ENCODE assay signal across 23 cellular contexts in genomic region chr16:4655801-4656200, GRCh38.
"Had no signal": no experiment of that assay in that cellular context is flagged by ENCODE, and none has a peak within 500 bp of the region (broad histone marks: within the 10 kb centered on the region; RNA-seq: fewer than 3 reads in every experiment).

No MANE protein-coding gene starts in this region.

- H3K27me3 Mint-ChIP-seq: activated B cell treated with CpG ODN at 0.5 μM for 24 hours; activated CD4-positive, alpha-beta memory T cell treated with anti-CD3 and anti-CD28 coated beads for 36 hours; activated CD8-positive, alpha-beta memory T cell treated with anti-CD3 and anti-CD28 coated beads, Interleukin-2, amount 10 ng/mL, durations not matched to agents 7 days and 5 days; stimulated activated memory B cell treated with anti-CD40 and anti-IgM and Interleukin-4, amounts not matched to agents 10 μg/mL and 1 μg/mL and 100 μg/mL, for 72 hours had no signal

- H3K27ac ChIP-seq: ovary had no signal

- H3K9me3 Mint-ChIP-seq: activated B cell treated with CpG ODN at 0.5 μM for 24 hours; activated CD4-positive, alpha-beta memory T cell treated with anti-CD3 and anti-CD28 coated beads for 36 hours; activated naive CD4-positive, alpha-beta T cell treated with anti-CD3 and anti-CD28 coated beads, Interleukin-2, amount 50 U/mL, for 72 hours; brain; natural killer cell; stimulated activated memory B cell treated with anti-CD40 and anti-IgM and Interleukin-4, amounts not matched to agents 10 μg/mL and 1 μg/mL and 100 μg/mL, for 72 hours; T-helper 1 cell treated with Interleukin-12 subunit alpha and Interleukin-12 subunit beta and Interleukin-4 antibody, amounts not matched to agents 30 μg/mL and 1 μg/mL, for 36 hours had no signal

- H3K9me3 ChIP-seq: ovary had no signal

- H3K4me3 Mint-ChIP-seq: activated B cell treated with CpG ODN at 0.5 μM for 24 hours; activated CD4-positive, alpha-beta memory T cell treated with anti-CD3 and anti-CD28 coated beads for 36 hours; activated CD8-positive, alpha-beta memory T cell treated with anti-CD3 and anti-CD28 coated beads, Interleukin-2, amount 10 ng/mL, durations not matched to agents 7 days and 5 days; brain; natural killer cell; stimulated activated memory B cell treated with anti-CD40 and anti-IgM and Interleukin-4, amounts not matched to agents 10 μg/mL and 1 μg/mL and 100 μg/mL, for 72 hours; T-helper 1 cell treated with Interleukin-12 subunit alpha and Interleukin-12 subunit beta and Interleukin-4 antibody, amounts not matched to agents 30 μg/mL and 1 μg/mL, for 36 hours had no signal

- H3K4me3 ChIP-seq: ovary had no signal

- H3K36me3 Mint-ChIP-seq: natural killer cell had no signal

- H3K27ac Mint-ChIP-seq: activated B cell treated with CpG ODN at 0.5 μM for 24 hours; activated CD4-positive, alpha-beta memory T cell treated with anti-CD3 and anti-CD28 coated beads for 36 hours; activated CD8-positive, alpha-beta memory T cell treated with anti-CD3 and anti-CD28 coated beads, Interleukin-2, amount 10 ng/mL, durations not matched to agents 7 days and 5 days; activated naive CD4-positive, alpha-beta T cell treated with anti-CD3 and anti-CD28 coated beads, Interleukin-2, amount 50 U/mL, for 72 hours; brain; natural killer cell; stimulated activated memory B cell treated with anti-CD40 and anti-IgM and Interleukin-4, amounts not matched to agents 10 μg/mL and 1 μg/mL and 100 μg/mL, for 72 hours; T-helper 1 cell treated with Interleukin-12 subunit alpha and Interleukin-12 subunit beta and Interleukin-4 antibody, amounts not matched to agents 30 μg/mL and 1 μg/mL, for 36 hours had no signal

- H3K27me3 ChIP-seq: ovary had no signal

- H3K36me3 ChIP-seq: ovary had no signal

- DNase-seq: activated B cell treated with CpG ODN at 0.5 μM for 24 hours; activated CD4-positive, alpha-beta memory T cell treated with anti-CD3 and anti-CD28 coated beads for 36 hours; activated CD4-positive, alpha-beta T cell treated with anti-CD3 and anti-CD28 coated beads for 48 hours; activated CD8-positive, alpha-beta memory T cell treated with anti-CD3 and anti-CD28 coated beads, Interleukin-2, amount 10 ng/mL, durations not matched to agents 7 days and 5 days; activated T-cell treated with anti-CD3 and anti-CD28 coated beads for 4 hours; aorta; caudate nucleus; dermis blood vessel endothelial cell; effector memory CD4-positive, alpha-beta T cell; foreskin melanocyte; islet precursor cell; left cardiac atrium; natural killer cell; ovary; stimulated activated CD4-positive, alpha-beta T cell treated with anti-CD3 and anti-CD28 coated beads, Interleukin-2, amount 100 ng/mL, for 24 hours; T1000; trophoblast cell had no signal

- ATAC-seq: activated CD8-positive, alpha-beta memory T cell treated with anti-CD3 and anti-CD28 coated beads, Interleukin-2, amount 10 ng/mL, durations not matched to agents 7 days and 5 days; activated naive CD4-positive, alpha-beta T cell treated with anti-CD3 and anti-CD28 coated beads, Interleukin-2, amount 50 U/mL, for 72 hours; esophagus mucosa; left cardiac atrium; natural killer cell; right cardiac atrium; stimulated activated memory B cell treated with anti-CD40 and anti-IgM and Interleukin-4, amounts not matched to agents 10 μg/mL and 1 μg/mL and 100 μg/mL, for 72 hours had no signal
